Comparison of ENCODE assay signal across 8 cellular contexts in genomic region chr9:2229109-2229733, GRCh38.
DNase-seq lines count a peak whose midpoint lies in the region; ATAC-seq lines count a peak whose summit lies in the region.
"Had no signal": no experiment of that assay in that cellular context is flagged by ENCODE, and none has a peak within 500 bp of the region (broad histone marks: within the 10 kb centered on the region; RNA-seq: fewer than 3 reads in every experiment).

No MANE protein-coding gene starts in this region.

- peak; percentile 68 for DNase-seq in SKM-1 (lab: John Stamatoyannopoulos, UW; ENCODE audit: unreplicated experiment)
- peak; percentile 50 for DNase-seq in renal cortical epithelial cell (ENCODE audit: low read depth)
- DNase-seq in NCI-H1417 treated with DMSO at 0.1 percent for 48 hours (lab: John Stamatoyannopoulos, UW) = no peak
- no peak for DNase-seq in 8988T
- no peak for DNase-seq in NCI-H1105 (lab: John Stamatoyannopoulos, UW)
- DNase-seq: foreskin fibroblast had no signal

- ATAC-seq in GM19463 (IDR thresholded peaks at IDR 0.05; ENCODE audit: unreplicated experiment) (peak; percentile 63), HG03103 (IDR thresholded peaks at IDR 0.05; ENCODE audit: low read depth, unreplicated experiment) (peak; percentile 76)

Comparison
In these comparisons a context has a peak if more than half of its experiments do, and no peak if none do; other contexts are left out.
1. DNase-seq: peak in SKM-1 (single experiment) and renal cortical epithelial cell (single experiment); none in NCI-H1417 treated with DMSO at 0.1 percent for 48 hours (single experiment), 8988T (single experiment) and NCI-H1105 (single experiment).